Comparison of ENCODE assay signal across 15 cellular contexts in genomic region chr22:45690008-45690407, GRCh38. TPM values are rescaled to one million over a fixed set of nuclear protein-coding genes. Genes with fewer than 3 reads are reported as not detected.
DNase-seq lines count a peak whose midpoint lies in the region; ATAC-seq and TF ChIP-seq lines count a peak whose summit lies in the region.
"Had no signal": no experiment of that assay in that cellular context is flagged by ENCODE, and none has a peak within 500 bp of the region (broad histone marks: within the 10 kb centered on the region; RNA-seq: fewer than 3 reads in every experiment).

No MANE protein-coding gene starts in this region.

- peak overlapping the region in 9 of 11 experiments; percentile 5 to 48 (median 36); a peak in 15 of 22 replicates for H3K4me2 ChIP-seq in BLaER1 treated with 17β-estradiol and CSF1 and Interleukin-3, amounts not matched to agents 10 nM and 100 nM
- H3K4me2 ChIP-seq: SK-N-SH had no signal

- H3K4me3 ChIP-seq in BLaER1 treated with 17β-estradiol and CSF1 and Interleukin-3, amounts not matched to agents 10 nM and 100 nM = no peak overlapping the region
- no peak overlapping the region for H3K4me3 ChIP-seq in Panc1 (ENCODE audit: low read depth in 2 of 2, low read length in 2 of 2)
- no peak overlapping the region for H3K4me3 ChIP-seq in HAP-1

- intact Hi-C loops in Panc1 (cut with micrococcal nuclease; ENCODE audit: unreplicated experiment) = no loop called here
- intact Hi-C loops in head of caudate nucleus (cut with DNase I) = no loop called here

- DNase-seq in HCEC 1CT (peak; percentile 6), Panc1 (ENCODE audit: low read depth, low spot score) (no peak), head of caudate nucleus (no peak), pons (ENCODE audit: low spot score) (no peak), HAP-1 (ENCODE audit: low spot score in 2 of 2) (no peak)
- no peak for DNase-seq in effector memory CD8-positive, alpha-beta T cell
- DNase-seq: CD8-positive, alpha-beta memory T cell; NCI-H1436 treated with DMSO at 0.1 percent for 48 hours; NCI-H2081 treated with DMSO at 0.1 percent for 48 hours; NCI-H345; NCI-H526 treated with DMSO at 0.1 percent for 48 hours; NK-92 treated with Interleukin-12 subunit alpha and Interleukin-12 subunit beta, amount 100 ng/mL, for 24 hours; SK-N-SH had no signal

- POLR2A ChIA-PET in Panc1 (lab: Charles Lee) = no interaction called here

- H3K4me1 Mint-ChIP-seq in effector memory CD8-positive, alpha-beta T cell (ENCODE audit: low read depth in 2 of 2) = peaks cover 15 to 44% of the 10 kb centered on the region in 2 donors

- BruUV-seq in Panc1 (replicated peaks; lab: Mats Ljungman, UMichigan) = no TSS peak

- H3K36me3 Mint-ChIP-seq in effector memory CD8-positive, alpha-beta T cell (ENCODE audit: insufficient read depth) = peaks cover 26% of the 10 kb centered on the region

- H3K27ac Mint-ChIP-seq in effector memory CD8-positive, alpha-beta T cell = peak overlapping the region; percentile 68 to 76

- no peak for ATAC-seq in Panc1
- no peak for ATAC-seq in effector memory CD8-positive, alpha-beta T cell (replicated peaks)
- ATAC-seq in HG03432 (IDR thresholded peaks at IDR 0.05; ENCODE audit: unreplicated experiment) = no peak

- H3K27me3 ChIP-seq in BLaER1 treated with 17β-estradiol and CSF1 and Interleukin-3, amounts not matched to agents 10 nM and 100 nM = no peaks in the 10 kb centered on the region
- H3K27me3 ChIP-seq in Panc1 (ENCODE audit: control insufficient read depth, insufficient read depth, low read length) = no peaks in the 10 kb centered on the region
- H3K27me3 ChIP-seq in HAP-1 (ENCODE audit: low read depth) = no peaks in the 10 kb centered on the region

- peaks cover 5 to 36% (median 29%) of the 10 kb centered on the region in 10 experiments; a peak in 19 of 20 replicates for H3K4me1 ChIP-seq in BLaER1 treated with 17β-estradiol and CSF1 and Interleukin-3, amounts not matched to agents 10 nM and 100 nM
- H3K4me1 ChIP-seq in Panc1 (ENCODE audit: control insufficient read depth, insufficient read depth, low read length) (peaks cover 66% of the 10 kb centered on the region), HAP-1 (peaks cover 39% of the 10 kb centered on the region)

- H3K9me3 ChIP-seq in BLaER1 treated with 17β-estradiol and CSF1 and Interleukin-3, amounts not matched to agents 10 nM and 100 nM (replicated peaks in 1 of 11) = 0 out of 22 replicates have a peak, but pooled peaks cover 0 to 2% (median 0%) of the 10 kb centered on the region in 11 experiments
- H3K9me3 ChIP-seq in Panc1 (ENCODE audit: control insufficient read depth, insufficient read depth, low read depth, low read length) (no peaks in the 10 kb centered on the region), HAP-1 (no peaks in the 10 kb centered on the region)
- H3K9me3 ChIP-seq: SK-N-SH had no signal

- CTCF ChIA-PET in Panc1 (lab: Charles Lee) = no interaction called here

- no peak overlapping the region for H3K9ac ChIP-seq in BLaER1 treated with 17β-estradiol and CSF1 and Interleukin-3, amounts not matched to agents 10 nM and 100 nM
- H3K9ac ChIP-seq: SK-N-SH had no signal

- no peaks in the 10 kb centered on the region for H3K9me3 Mint-ChIP-seq in effector memory CD8-positive, alpha-beta T cell
- H3K9me3 Mint-ChIP-seq: CD8-positive, alpha-beta memory T cell had no signal

- H3K4me3 Mint-ChIP-seq in effector memory CD8-positive, alpha-beta T cell = no peak overlapping the region
- H3K4me3 Mint-ChIP-seq: CD8-positive, alpha-beta memory T cell had no signal

- in situ Hi-C loops in Panc1 (cut with HindIII; ENCODE audit: low pct_unique_long_range_greater_than_20kb, low sequenced_read_pairs) (no loop called here), HAP-1 (cut with MboI; ENCODE audit: low sequenced_read_pairs) (no loop called here)

- H3K36me3 ChIP-seq in BLaER1 treated with 17β-estradiol and CSF1 and Interleukin-3, amounts not matched to agents 10 nM and 100 nM = peaks cover 47 to 76% (median 59%) of the 10 kb centered on the region in 11 experiments
- no peaks in the 10 kb centered on the region for H3K36me3 ChIP-seq in Panc1 (ENCODE audit: control insufficient read depth, insufficient read depth, low read length)
- H3K36me3 ChIP-seq in HAP-1 (replicated peaks) = peaks cover 15% of the 10 kb centered on the region

- TF ChIP-seq CTCF in Panc1 (IDR thresholded peaks at IDR 0.05) = no peak

- no peaks in the 10 kb centered on the region for H3K27me3 Mint-ChIP-seq in effector memory CD8-positive, alpha-beta T cell
- H3K27me3 Mint-ChIP-seq: CD8-positive, alpha-beta memory T cell had no signal

- peaks cover 67 to 92% (median 75%) of the 10 kb centered on the region in 11 experiments; a peak in 21 of 22 replicates for H4K20me1 ChIP-seq in BLaER1 treated with 17β-estradiol and CSF1 and Interleukin-3, amounts not matched to agents 10 nM and 100 nM

- no peak overlapping the region for H3K27ac ChIP-seq in BLaER1 treated with 17β-estradiol and CSF1 and Interleukin-3, amounts not matched to agents 10 nM and 100 nM
- peak overlapping the region; percentile 89 for H3K27ac ChIP-seq in Panc1 (ENCODE audit: low read length)

RNA-seq across cellular contexts. Expression of gene ATXN10, which starts 18.4 kb away (rescaled TPM):
- 184 TPM for total RNA-seq in Panc1 (2021; ENCODE audit: unreplicated experiment)
- 75.1 TPM for polyA plus RNA-seq in Panc1 (2012; ENCODE audit: insufficient read length)
